In genomic region chr6:112163295-112164257, GRCh38 we compare ENCODE assay signal across 8 cellular contexts.
A peak's percentile ranks its signal among the peaks of the same experiment; 100 is the strongest.
DNase-seq lines count a peak whose midpoint lies in the region; ATAC-seq and TF ChIP-seq lines count a peak whose summit lies in the region.

No MANE protein-coding gene starts in this region.

- peak; percentile 17 for DNase-seq in CMK (ENCODE audit: low read depth)
- peak; percentile 67 for DNase-seq in activated T-cell treated with anti-CD3 and anti-CD28 coated beads for 1 hour (ENCODE audit: low read depth)
- DNase-seq in fibroblast of peridontal ligament (ENCODE audit: extremely low read depth): peak; percentile 41
- DNase-seq in osteocyte (ENCODE audit: extremely low spot score, unreplicated experiment): no peak
- peak; percentile 40 to 70 for DNase-seq in tibial nerve (ENCODE audit: low spot score in 2 of 2)

- no peaks in the 10 kb centered on the region for H3F3A ChIP-seq in OCI-LY1 (ENCODE audit: insufficient read depth, low read length)

- H3K36me3 ChIP-seq in OCI-LY1 (ENCODE audit: insufficient read depth, low read length) (no peaks in the 10 kb centered on the region), tibial nerve (peaks cover 0 to 100% (median 0%) of the 10 kb centered on the region in 3 donors)

- no peaks in the 10 kb centered on the region for H3K9me3 Mint-ChIP-seq in osteocyte (ENCODE audit: unreplicated experiment)

- 56 to 59% methylated on average over 21 of the region's 21 CpGs for WGBS in tibial nerve, 2 donors

- TF ChIP-seq CTCF in OCI-LY1 (IDR thresholded peaks at IDR 0.05; ENCODE audit: low read length): peak; percentile 90
- peak; percentile 80 for TF ChIP-seq CTCF in osteocyte (IDR thresholded peaks at IDR 0.05)
- peak; percentile 37 to 69 (median 51) for TF ChIP-seq CTCF in tibial nerve (IDR thresholded peaks at IDR 0.05)

- no peaks in the 10 kb centered on the region for H3K27me3 Mint-ChIP-seq in osteocyte (ENCODE audit: unreplicated experiment)

- no peaks in the 10 kb centered on the region for H3K9me3 ChIP-seq in OCI-LY1 (ENCODE audit: low read length)
- no peaks in the 10 kb centered on the region for H3K9me3 ChIP-seq in tibial nerve

- ATAC-seq in GM19372 (IDR thresholded peaks at IDR 0.05; ENCODE audit: low read depth, unreplicated experiment) (peak; percentile 98), HG03439 (IDR thresholded peaks at IDR 0.05; ENCODE audit: unreplicated experiment) (peak; percentile 99)

- H3K9ac ChIP-seq in OCI-LY1 (ENCODE audit: low read length): no peak overlapping the region

- H3K27ac Mint-ChIP-seq in osteocyte (ENCODE audit: unreplicated experiment): no peak overlapping the region

- no peak for TF ChIP-seq POLR2A in tibial nerve (IDR thresholded peaks at IDR 0.05)

- H3K36me3 Mint-ChIP-seq in osteocyte (ENCODE audit: unreplicated experiment): peaks cover 74% of the 10 kb centered on the region

- TF ChIP-seq EP300 in tibial nerve (IDR thresholded peaks at IDR 0.05): no peak

- no peaks in the 10 kb centered on the region for H3K27me3 ChIP-seq in OCI-LY1 (ENCODE audit: insufficient read depth, low read length)
- H3K27me3 ChIP-seq in tibial nerve: no peaks in the 10 kb centered on the region

- H4K20me1 ChIP-seq in OCI-LY1 (ENCODE audit: insufficient read depth, low read length): no peaks in the 10 kb centered on the region

- H3K79me2 ChIP-seq in OCI-LY1 (ENCODE audit: insufficient read depth, low read length): no peaks in the 10 kb centered on the region

- H3K27ac ChIP-seq in OCI-LY1 (ENCODE audit: low read depth, low read length, poor library complexity, severe bottlenecking) (no peak overlapping the region), tibial nerve (peak overlapping the region in 1 of 4 donors; percentile 1)

- H3K4me3 Mint-ChIP-seq in osteocyte (ENCODE audit: unreplicated experiment): no peak overlapping the region

- H3K4me1 Mint-ChIP-seq in osteocyte (ENCODE audit: unreplicated experiment): no peaks in the 10 kb centered on the region

- no peak overlapping the region for H3K4me2 ChIP-seq in OCI-LY1 (ENCODE audit: low read length)

- H2AFZ ChIP-seq in OCI-LY1 (ENCODE audit: low read length): no peak overlapping the region

- H3K4me3 ChIP-seq in OCI-LY1 (ENCODE audit: low read depth, low read length, poor library complexity, severe bottlenecking): no peak overlapping the region
- H3K4me3 ChIP-seq in tibial nerve: no peak overlapping the region

- no peaks in the 10 kb centered on the region for H3K4me1 ChIP-seq in OCI-LY1 (ENCODE audit: insufficient read depth, low read length, severe bottlenecking)
- no peaks in the 10 kb centered on the region for H3K4me1 ChIP-seq in tibial nerve

- no peaks in the 10 kb centered on the region for H3K9me2 ChIP-seq in OCI-LY1 (ENCODE audit: low read depth, low read length)
